ENCODE assay signal across 14 cellular contexts in genomic region chr3:84961492-84962255, GRCh38. TPM values are rescaled to one million over a fixed set of nuclear protein-coding genes. Genes with fewer than 3 reads are reported as not detected.
DNase-seq lines count a peak whose midpoint lies in the region; ATAC-seq and TF ChIP-seq lines count a peak whose summit lies in the region.
"Had no signal": no experiment of that assay in that cellular context is flagged by ENCODE, and none has a peak within 500 bp of the region (broad histone marks: within the 10 kb centered on the region; RNA-seq: fewer than 3 reads in every experiment).

No MANE protein-coding gene starts in this region.

- CTCF ChIA-PET in SK-N-SH (lab: Yijun Ruan, JAX), result interaction anchor here (1.0 kb wide), 1 partner anchor 409 kb away, joined by 3 read pairs; no protein-coding TSS in a partner anchor

- H4K20me1 ChIP-seq in SK-N-SH (ENCODE audit: insufficient read depth), result no peaks in the 10 kb centered on the region

- no peak for TF ChIP-seq CTCF in SK-N-SH (IDR thresholded peaks at IDR 0.05)

- no peak for ATAC-seq in SK-N-SH treated with all-trans-retinoic acid at 6 μM for 48 hours
- no peak for ATAC-seq in GM21786 (IDR thresholded peaks at IDR 0.05; ENCODE audit: unreplicated experiment)

- peaks cover 4 to 6% of the 10 kb centered on the region in 2 experiments; a peak in 3 of 4 replicates for H3K4me1 ChIP-seq in SK-N-SH (ENCODE audit: control insufficient read depth in 1 of 2, insufficient read depth in 2 of 2, low read depth in 1 of 2, low read length in 1 of 2)

- H3K4me2 ChIP-seq in SK-N-SH, result no peak overlapping the region

- no peak for TF ChIP-seq RAD21 in SK-N-SH (IDR thresholded peaks at IDR 0.05; ENCODE audit: low read length)

- H3F3A ChIP-seq in SK-N-SH (replicated peaks; ENCODE audit: insufficient read depth), result no peaks in the 10 kb centered on the region

- 19% methylated on average over 19 of the region's 24 CpGs for WGBS in SK-N-SH (ENCODE audit: low lambda C conversion rate)

- H2AFZ ChIP-seq in SK-N-SH (ENCODE audit: low read depth), result no peak overlapping the region

- no peaks in the 10 kb centered on the region for H3K79me2 ChIP-seq in SK-N-SH (ENCODE audit: insufficient read depth)

- POLR2A ChIA-PET in SK-N-SH (lab: Yijun Ruan, JAX), result no interaction called here

- H3K9me3 ChIP-seq in SK-N-SH, result no peaks in the 10 kb centered on the region
- H3K9me3 ChIP-seq: tibial artery had no signal

- peak overlapping the region in 1 of 2 experiments; percentile 63; a peak in 2 of 4 replicates for H3K4me3 ChIP-seq in SK-N-SH (ENCODE audit: low read depth in 2 of 2, low read length in 1 of 2)
- H3K4me3 ChIP-seq: tibial artery had no signal

- H3K27me3 ChIP-seq in SK-N-SH (ENCODE audit: insufficient read depth), result peaks cover 29% of the 10 kb centered on the region

- DNase-seq in SK-N-SH (peak; percentile 9), ecto neural progenitor cell (ENCODE audit: low spot score) (peak; percentile 69), midbrain (lab: John Stamatoyannopoulos, UW) (peak; percentile 67), substantia nigra (lab: John Stamatoyannopoulos, UW) (peak in 20 of 49 donors; percentile 19 to 69 (median 37)), amniotic stem cell (lab: John Stamatoyannopoulos, UW) (no peak), NCI-H1417 treated with DMSO at 0.1 percent for 48 hours (lab: John Stamatoyannopoulos, UW) (no peak)
- DNase-seq: activated CD8-positive, alpha-beta memory T cell treated with anti-CD3 and anti-CD28 coated beads, Interleukin-2, amount 50 U/mL, for 48 hours; activated naive CD8-positive, alpha-beta T cell treated with anti-CD3 and anti-CD28 coated beads, Interleukin-2, amount 10 ng/mL, durations not matched to agents 7 days and 5 days; cortex of kidney; HFFc6; stimulated activated CD4-positive, alpha-beta T cell treated with anti-CD3 and anti-CD28 coated beads, Interleukin-12 subunit alpha, Interleukin-12 subunit beta, amount 100 ng/mL, for 4 hours; tibial artery had no signal

- H3K27ac ChIP-seq in SK-N-SH (ENCODE audit: low read depth in 2 of 2, low read length in 1 of 2) (peak overlapping the region in 1 of 2 experiments; percentile 5; a peak in 1 of 4 replicates), substantia nigra (ENCODE audit: low read depth, low read length, poor library complexity, severe bottlenecking) (peak overlapping the region; percentile 51)
- H3K27ac ChIP-seq: tibial artery had no signal

- no peaks in the 10 kb centered on the region for H3K9me2 ChIP-seq in SK-N-SH

- no peak for TF ChIP-seq EP300 in SK-N-SH (IDR thresholded peaks at IDR 0.05; ENCODE audit: borderline replicate concordance in 1 of 2, low read depth in 1 of 2, low read length in 1 of 2)

- no peaks in the 10 kb centered on the region for H3K36me3 ChIP-seq in SK-N-SH (replicated peaks in 1 of 2; ENCODE audit: control insufficient read depth in 1 of 2, insufficient read depth in 2 of 2, low read length in 1 of 2)
- H3K36me3 ChIP-seq: tibial artery had no signal

- H3K9ac ChIP-seq in SK-N-SH, result no peak overlapping the region

TF ChIP-seq in SK-N-SH, 30 proteins besides CTCF, POLR2A, EP300 and RAD21 (continues in another document):
- TF ChIP-seq ZBTB33 (IDR thresholded peaks at IDR 0.05; ENCODE audit: borderline replicate concordance, low read depth), result no peak
- TF ChIP-seq REST (IDR thresholded peaks at IDR 0.05; ENCODE audit: low read depth, low read length), result no peak
- TF ChIP-seq POLR2AphosphoS5 (IDR thresholded peaks at IDR 0.05; ENCODE audit: low read depth, low read length), result no peak
- no peak for TF ChIP-seq RFX5 (IDR thresholded peaks at IDR 0.05; ENCODE audit: low read length)
- no peak for TF ChIP-seq FOXJ3 (CRISPR knock-in tag; IDR thresholded peaks at IDR 0.05)

TF ChIP-seq in SK-N-SH treated with all-trans-retinoic acid at 6 μM for 48 hours, 23 proteins besides CTCF, POLR2A, EP300 and RAD21:
- TF ChIP-seq ZFP30 (CRISPR knock-in tag; IDR thresholded peaks at IDR 0.05) (no peak), ZC3H10 (CRISPR knock-in tag; IDR thresholded peaks at IDR 0.05) (no peak)
TF ChIP-seq in SK-N-SH treated with all-trans-retinoic acid at 6 μM for 48 hours: peak in this region for 0.

RNA-seq across cellular contexts. Expression of gene CADM2, which starts 2.9 kb away (rescaled TPM):
- 0.46 and 0.60 TPM in 2 replicates for polyA plus RNA-seq in SK-N-SH (2012; rRNA removed)
- polyA plus RNA-seq in SK-N-SH (2012; cell fraction: cytosol; rRNA removed), result 0.54 and 0.67 TPM in 2 replicates
- polyA plus RNA-seq in SK-N-SH (2012; cell fraction: nucleus; rRNA removed), result 0.77 and 1.5 TPM in 2 replicates

Comparison
In these comparisons a context has a peak if more than half of its experiments do, and no peak if none do; other contexts are left out.
1. DNase-seq: peak in SK-N-SH (single experiment), ecto neural progenitor cell (single experiment) and midbrain (single experiment); none in amniotic stem cell (single experiment) and NCI-H1417 treated with DMSO at 0.1 percent for 48 hours (single experiment).